Comparison of ENCODE assay signal across 8 cellular contexts in the genomic region with DNA sequence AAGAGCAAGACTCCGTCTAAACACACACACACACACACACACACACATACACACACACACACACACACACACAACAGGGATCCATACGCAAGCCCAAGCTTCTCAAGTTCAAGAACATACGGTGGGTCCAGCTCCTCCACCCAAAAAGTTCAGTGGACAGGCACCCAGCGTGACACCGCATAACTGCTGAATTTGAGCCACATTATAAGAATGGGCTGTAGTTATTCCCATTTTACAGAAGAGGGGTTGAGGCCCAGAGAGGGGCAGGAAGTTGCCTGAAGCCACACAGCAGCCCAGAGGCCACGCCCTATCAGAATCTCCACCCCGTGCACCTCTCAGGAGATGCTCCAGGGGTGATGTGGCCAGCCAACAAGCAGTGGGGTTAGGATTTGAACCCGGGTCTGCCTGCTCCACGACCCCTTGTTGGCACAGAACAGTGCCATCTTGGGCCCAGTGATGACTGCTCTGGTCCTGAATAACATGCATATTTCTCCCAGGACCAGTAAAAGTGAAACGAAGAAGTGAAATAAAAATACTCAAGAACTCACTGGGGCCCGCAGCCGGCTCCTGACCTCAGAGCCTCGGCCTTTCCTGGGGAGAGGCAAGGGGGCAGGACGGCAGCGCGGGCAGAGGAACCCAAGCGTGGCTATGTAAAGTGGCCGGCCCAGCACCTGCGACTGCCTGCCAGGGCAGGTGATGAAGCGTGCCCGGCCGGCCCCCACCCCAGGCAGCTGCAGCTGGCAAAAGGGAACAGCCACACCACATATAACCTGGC.
A peak's percentile ranks its signal among the peaks of the same experiment; 100 is the strongest.
DNase-seq lines count a peak whose midpoint lies in the region; ATAC-seq and TF ChIP-seq lines count a peak whose summit lies in the region.

No MANE protein-coding gene starts in this region.

- peaks cover 45 to 69% of the 10 kb centered on the region in 2 donors for H3K4me1 Mint-ChIP-seq in stimulated activated naive B cell treated with anti-CD40 and anti-IgM and Interleukin-4, amounts not matched to agents 10 μg/mL and 1 μg/mL and 100 μg/mL, for 72 hours
- peaks cover 15% of the 10 kb centered on the region for H3K4me1 Mint-ChIP-seq in endodermal cell

- peak; percentile 72 for ATAC-seq in HG02981 (IDR thresholded peaks at IDR 0.05; ENCODE audit: unreplicated experiment)
- ATAC-seq in stimulated activated naive B cell treated with anti-CD40 and anti-IgM and Interleukin-4, amounts not matched to agents 10 μg/mL and 1 μg/mL and 100 μg/mL, for 72 hours (replicated peaks), result peak; percentile 87 to 89
- no peak for ATAC-seq in HG02938 (IDR thresholded peaks at IDR 0.05; ENCODE audit: unreplicated experiment)

- H3K27ac ChIP-seq in cingulate gyrus (ENCODE audit: low read depth, low read length) (peak overlapping the region; percentile 87), endodermal cell (ENCODE audit: low read depth, low read length) (no peak overlapping the region)

- H3K9me3 ChIP-seq in endodermal cell (ENCODE audit: control insufficient read depth, low read length), result no peaks in the 10 kb centered on the region

- H3K9ac ChIP-seq in endodermal cell (ENCODE audit: extremely low read depth, low read length, poor library complexity, severe bottlenecking), result no peak overlapping the region

- H3K27me3 ChIP-seq in endodermal cell (ENCODE audit: control insufficient read depth, insufficient read depth, low read length, poor library complexity, severe bottlenecking), result no peaks in the 10 kb centered on the region

- H3K27ac Mint-ChIP-seq in stimulated activated naive B cell treated with anti-CD40 and anti-IgM and Interleukin-4, amounts not matched to agents 10 μg/mL and 1 μg/mL and 100 μg/mL, for 72 hours, result peak overlapping the region; percentile 86
- no peak overlapping the region for H3K27ac Mint-ChIP-seq in endodermal cell

- WGBS in endodermal cell (ENCODE audit: insufficient coverage in 1 of 2, insufficient read length in 1 of 2), 2 experiments, result 90 to 97% methylated on average over 11 to 22 of the region's 22 CpGs

- no peak for TF ChIP-seq CTCF in endodermal cell (conservative IDR thresholded peaks at IDR 0.05)

- peaks cover 11% of the 10 kb centered on the region for H3K4me1 ChIP-seq in endodermal cell (ENCODE audit: control insufficient read depth, insufficient read depth, low read length)

- peaks cover 3 to 5% of the 10 kb centered on the region in 2 donors for H3K9me3 Mint-ChIP-seq in stimulated activated naive B cell treated with anti-CD40 and anti-IgM and Interleukin-4, amounts not matched to agents 10 μg/mL and 1 μg/mL and 100 μg/mL, for 72 hours
- H3K9me3 Mint-ChIP-seq in endodermal cell, result no peaks in the 10 kb centered on the region

- DNase-seq in NCI-H2029 (lab: John Stamatoyannopoulos, UW), result peak; percentile 58
- no peak for DNase-seq in NCI-H2029 treated with DMSO at 0.1 percent for 48 hours (lab: John Stamatoyannopoulos, UW)
- peak; percentile 87 for DNase-seq in stimulated activated naive B cell treated with anti-CD40 and anti-IgM and Interleukin-4, amounts not matched to agents 10 μg/mL and 1 μg/mL and 100 μg/mL, for 72 hours
- no peak for DNase-seq in endodermal cell
- DNase-seq in cerebellum (ENCODE audit: low spot score), result no peak

- peak overlapping the region; percentile 10 to 70 for H3K4me3 Mint-ChIP-seq in stimulated activated naive B cell treated with anti-CD40 and anti-IgM and Interleukin-4, amounts not matched to agents 10 μg/mL and 1 μg/mL and 100 μg/mL, for 72 hours
- no peak overlapping the region for H3K4me3 Mint-ChIP-seq in endodermal cell

- no peaks in the 10 kb centered on the region for H3K36me3 ChIP-seq in endodermal cell (ENCODE audit: control insufficient read depth, insufficient read depth, low read length)

- no peak overlapping the region for H3K4me3 ChIP-seq in endodermal cell (ENCODE audit: low read length)

- no peaks in the 10 kb centered on the region for H3K27me3 Mint-ChIP-seq in stimulated activated naive B cell treated with anti-CD40 and anti-IgM and Interleukin-4, amounts not matched to agents 10 μg/mL and 1 μg/mL and 100 μg/mL, for 72 hours
- peaks cover 2% of the 10 kb centered on the region for H3K27me3 Mint-ChIP-seq in endodermal cell (ENCODE audit: insufficient read depth)

- H3K36me3 Mint-ChIP-seq in stimulated activated naive B cell treated with anti-CD40 and anti-IgM and Interleukin-4, amounts not matched to agents 10 μg/mL and 1 μg/mL and 100 μg/mL, for 72 hours, result peaks cover 4 to 8% of the 10 kb centered on the region in 2 donors
- no peaks in the 10 kb centered on the region for H3K36me3 Mint-ChIP-seq in endodermal cell (ENCODE audit: low read depth)

Comparison
In these comparisons a context has a peak if more than half of its experiments do, and no peak if none do; other contexts are left out.
1. DNase-seq: peak in NCI-H2029 (single experiment) and stimulated activated naive B cell treated with anti-CD40 and anti-IgM and Interleukin-4, amounts not matched to agents 10 μg/mL and 1 μg/mL and 100 μg/mL, for 72 hours (single experiment); none in NCI-H2029 treated with DMSO at 0.1 percent for 48 hours (single experiment), endodermal cell (single experiment) and cerebellum (single experiment).